Comparison of ENCODE assay signal across 17 cellular contexts in the genomic region with DNA sequence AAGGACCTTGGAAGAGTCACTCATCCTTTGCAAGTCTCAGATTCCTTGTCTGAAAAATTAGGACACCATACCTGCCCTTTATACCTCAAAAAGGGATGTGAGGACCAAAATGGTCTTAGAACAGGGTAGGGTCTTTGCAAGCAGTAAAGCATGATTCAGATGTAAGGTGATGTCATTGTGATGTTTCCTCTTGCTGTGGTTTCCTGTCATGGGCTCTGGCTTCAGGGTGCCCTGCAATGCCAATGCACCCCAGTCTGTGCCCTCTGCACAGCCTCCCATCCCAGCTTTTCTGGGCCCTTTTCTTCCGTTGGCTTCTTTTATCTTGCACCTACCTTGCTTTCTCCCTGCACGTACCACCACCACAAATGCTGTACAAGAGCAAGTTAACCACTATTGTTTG.
DNase-seq lines count a peak whose midpoint lies in the region; ATAC-seq and TF ChIP-seq lines count a peak whose summit lies in the region.
"Had no signal": no experiment of that assay in that cellular context is flagged by ENCODE, and none has a peak within 500 bp of the region (broad histone marks: within the 10 kb centered on the region; RNA-seq: fewer than 3 reads in every experiment).

No MANE protein-coding gene starts in this region.

- peaks cover 9% of the 10 kb centered on the region for H3K27me3 Mint-ChIP-seq in T-helper 2 cell treated with Interferon-gamma antibody and Interleukin-4, amounts not matched to agents 5 μg/mL and 100 μg/mL, for 36 hours (ENCODE audit: low read depth)

- no peak overlapping the region for H3K4me3 ChIP-seq in gastrocnemius medialis
- H3K4me3 ChIP-seq: ascending aorta, lung, tibial nerve had no signal

- H3K9me3 Mint-ChIP-seq in T-helper 2 cell treated with Interferon-gamma antibody and Interleukin-4, amounts not matched to agents 5 μg/mL and 100 μg/mL, for 36 hours, result no peaks in the 10 kb centered on the region
- H3K9me3 Mint-ChIP-seq: WTC11 had no signal

- peaks cover 88 to 92% of the 10 kb centered on the region in 2 donors for H3K4me1 ChIP-seq in gastrocnemius medialis

- H3K9me3 ChIP-seq in gastrocnemius medialis, result no peaks in the 10 kb centered on the region
- H3K9me3 ChIP-seq: ascending aorta, tibial nerve had no signal

- peak overlapping the region; percentile 90 to 99 (median 96) for H3K27ac ChIP-seq in gastrocnemius medialis
- H3K27ac ChIP-seq: tibial nerve had no signal

- H3K27ac Mint-ChIP-seq in T-helper 2 cell treated with Interferon-gamma antibody and Interleukin-4, amounts not matched to agents 5 μg/mL and 100 μg/mL, for 36 hours, result peak overlapping the region; percentile 49
- H3K27ac Mint-ChIP-seq: WTC11 had no signal

- in situ Hi-C loops in gastrocnemius medialis (cut with MboI; ENCODE audit: low sequenced_read_pairs in 4 of 4), result no loop called here

- TF ChIP-seq CTCF in gastrocnemius medialis (IDR thresholded peaks at IDR 0.05 in 4 of 5, conservative IDR thresholded peaks at IDR 0.05 in 1 of 5), result no peak

- peaks cover 8% of the 10 kb centered on the region for H3K36me3 Mint-ChIP-seq in T-helper 2 cell treated with Interferon-gamma antibody and Interleukin-4, amounts not matched to agents 5 μg/mL and 100 μg/mL, for 36 hours (ENCODE audit: low read depth)
- H3K36me3 Mint-ChIP-seq: WTC11 had no signal

- TF ChIP-seq POLR2A in gastrocnemius medialis (IDR thresholded peaks at IDR 0.05) (no peak), erythroblast (IDR thresholded peaks at IDR 0.05; ENCODE audit: low read length) (no peak)

- DNase-seq in activated CD4-positive, alpha-beta T cell treated with anti-CD3 and anti-CD28 coated beads for 4 hours, result peak; percentile 8 to 21
- DNase-seq in activated CD4-positive, alpha-beta T cell treated with anti-CD3 and anti-CD28 coated beads, Interleukin-2, amount 50 U/mL, for 48 hours, result no peak
- DNase-seq in T-helper 2 cell treated with Interferon-gamma antibody and Interleukin-4, amounts not matched to agents 5 μg/mL and 100 μg/mL, for 36 hours (ENCODE audit: low spot score), result peak; percentile 17
- peak; percentile 20 for DNase-seq in dermis blood vessel endothelial cell
- DNase-seq in gastrocnemius medialis, result no peak
- DNase-seq in SKM-1 treated with dmso at 0.1 percent for 144 hours (lab: John Stamatoyannopoulos, UW; ENCODE audit: unreplicated experiment), result no peak
- DNase-seq in erythroblast (lab: John Stamatoyannopoulos, UW), result no peak
- DNase-seq: DMS79, hippocampal formation, NCI-H1417, NCI-H526 treated with DMSO at 0.1 percent for 48 hours had no signal

- H3K27me3 ChIP-seq in gastrocnemius medialis, result no peaks in the 10 kb centered on the region
- H3K27me3 ChIP-seq: ascending aorta, tibial nerve had no signal

- H3K4me1 Mint-ChIP-seq in T-helper 2 cell treated with Interferon-gamma antibody and Interleukin-4, amounts not matched to agents 5 μg/mL and 100 μg/mL, for 36 hours (ENCODE audit: low read depth), result peaks cover 42% of the 10 kb centered on the region

- peaks cover 0 to 43% of the 10 kb centered on the region in 2 donors for H3K36me3 ChIP-seq in gastrocnemius medialis

- ATAC-seq in gastrocnemius medialis, result no peak
- ATAC-seq in GM21786 (IDR thresholded peaks at IDR 0.05; ENCODE audit: unreplicated experiment), result no peak
- ATAC-seq: Right ventricle myocardium inferior, WTC11 had no signal

- H3K4me3 Mint-ChIP-seq in T-helper 2 cell treated with Interferon-gamma antibody and Interleukin-4, amounts not matched to agents 5 μg/mL and 100 μg/mL, for 36 hours, result peak overlapping the region; percentile 27
- H3K4me3 Mint-ChIP-seq: WTC11 had no signal

- intact Hi-C loops in gastrocnemius medialis (cut with DNase I; ENCODE audit: low total_unique reads), result no loop called here

Comparison
In these comparisons a context has a peak if more than half of its experiments do, and no peak if none do; other contexts are left out.
1. DNase-seq: peak in activated CD4-positive, alpha-beta T cell treated with anti-CD3 and anti-CD28 coated beads for 4 hours (2 of 2), T-helper 2 cell treated with Interferon-gamma antibody and Interleukin-4, amounts not matched to agents 5 μg/mL and 100 μg/mL, for 36 hours (single experiment) and dermis blood vessel endothelial cell (single experiment); none in activated CD4-positive, alpha-beta T cell treated with anti-CD3 and anti-CD28 coated beads, Interleukin-2, amount 50 U/mL, for 48 hours (0 of 2), gastrocnemius medialis (0 of 2), SKM-1 treated with dmso at 0.1 percent for 144 hours (single experiment) and erythroblast (0 of 2).